2 cellular contexts compared by ENCODE assay signal in the genomic region with DNA sequence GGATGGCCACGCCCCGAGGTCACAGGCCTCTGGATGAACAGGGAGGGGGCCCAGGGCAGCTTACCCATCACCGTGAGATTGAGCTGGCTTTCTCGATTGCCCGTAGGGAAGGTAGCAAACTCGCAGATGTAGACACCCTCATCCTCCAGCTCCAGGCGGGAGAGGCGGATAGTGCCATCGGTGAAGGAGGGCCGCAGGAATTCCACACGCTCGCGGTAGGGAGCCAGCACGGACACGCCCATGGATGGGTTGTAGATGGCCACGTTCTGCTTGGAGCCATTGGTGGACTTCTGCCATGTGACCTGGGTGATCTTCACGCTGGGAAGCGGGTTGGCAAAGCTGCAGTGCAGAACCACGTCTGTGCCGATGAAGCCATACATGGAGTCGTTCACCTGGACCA.
TF ChIP-seq lines count a peak whose summit lies in the region.

No MANE protein-coding gene starts in this region.

TF ChIP-seq in IMR-90, 13 proteins besides CTCF, POLR2A, EP300 and RAD21:
- TF ChIP-seq MAZ (IDR thresholded peaks at IDR 0.05; ENCODE audit: borderline replicate concordance, low read depth, low read length) (no peak), CHD1 (IDR thresholded peaks at IDR 0.05; ENCODE audit: low read depth, low read length) (no peak), NFE2L2 (IDR thresholded peaks at IDR 0.05; ENCODE audit: low read depth, low read length) (no peak), CEBPB (IDR thresholded peaks at IDR 0.05; ENCODE audit: low read depth, low read length) (no peak), USF2 (IDR thresholded peaks at IDR 0.05; ENCODE audit: low read depth, low read length) (no peak), BHLHE40 (IDR thresholded peaks at IDR 0.05; ENCODE audit: low read depth, low read length) (no peak), MAFK (IDR thresholded peaks at IDR 0.05; ENCODE audit: low read depth, low read length) (no peak), MXI1 (IDR thresholded peaks at IDR 0.05; ENCODE audit: borderline replicate concordance, low read depth, low read length) (no peak), ELK1 (IDR thresholded peaks at IDR 0.05; ENCODE audit: borderline replicate concordance, low read depth, low read length) (no peak), RCOR1 (IDR thresholded peaks at IDR 0.05; ENCODE audit: insufficient replicate concordance, low read length) (no peak), RFX5 (IDR thresholded peaks at IDR 0.05; ENCODE audit: low read depth, low read length) (no peak), SMC3 (IDR thresholded peaks at IDR 0.05; ENCODE audit: low read depth, low read length) (no peak), FOS (IDR thresholded peaks at IDR 0.05; ENCODE audit: low read depth, low read length) (no peak)

TF ChIP-seq in endothelial cell of umbilical vein, 7 proteins besides CTCF, POLR2A, EP300 and RAD21:
- TF ChIP-seq JUN (IDR thresholded peaks at IDR 0.05; ENCODE audit: borderline replicate concordance, insufficient read depth, insufficient read length, low read depth), result no peak
- TF ChIP-seq MAX (IDR thresholded peaks at IDR 0.05; ENCODE audit: insufficient read depth, insufficient read length), result no peak
- no peak for TF ChIP-seq MYC (IDR thresholded peaks at IDR 0.05; ENCODE audit: low read depth, low read length)
- no peak for TF ChIP-seq GATA2 (IDR thresholded peaks at IDR 0.05; ENCODE audit: insufficient read depth, insufficient read length, low read depth, low read length)
- TF ChIP-seq EZH2 (IDR thresholded peaks at IDR 0.05; ENCODE audit: borderline replicate concordance, low read depth, low read length, severe bottlenecking), result no peak
- no peak for TF ChIP-seq POLR2AphosphoS5 (IDR thresholded peaks at IDR 0.05; ENCODE audit: insufficient read depth, low read depth, low read length)
- TF ChIP-seq FOS (IDR thresholded peaks at IDR 0.05; ENCODE audit: borderline replicate concordance, insufficient read depth, low read length), result no peak
